8 cellular contexts compared by ENCODE assay signal in the genomic region with DNA sequence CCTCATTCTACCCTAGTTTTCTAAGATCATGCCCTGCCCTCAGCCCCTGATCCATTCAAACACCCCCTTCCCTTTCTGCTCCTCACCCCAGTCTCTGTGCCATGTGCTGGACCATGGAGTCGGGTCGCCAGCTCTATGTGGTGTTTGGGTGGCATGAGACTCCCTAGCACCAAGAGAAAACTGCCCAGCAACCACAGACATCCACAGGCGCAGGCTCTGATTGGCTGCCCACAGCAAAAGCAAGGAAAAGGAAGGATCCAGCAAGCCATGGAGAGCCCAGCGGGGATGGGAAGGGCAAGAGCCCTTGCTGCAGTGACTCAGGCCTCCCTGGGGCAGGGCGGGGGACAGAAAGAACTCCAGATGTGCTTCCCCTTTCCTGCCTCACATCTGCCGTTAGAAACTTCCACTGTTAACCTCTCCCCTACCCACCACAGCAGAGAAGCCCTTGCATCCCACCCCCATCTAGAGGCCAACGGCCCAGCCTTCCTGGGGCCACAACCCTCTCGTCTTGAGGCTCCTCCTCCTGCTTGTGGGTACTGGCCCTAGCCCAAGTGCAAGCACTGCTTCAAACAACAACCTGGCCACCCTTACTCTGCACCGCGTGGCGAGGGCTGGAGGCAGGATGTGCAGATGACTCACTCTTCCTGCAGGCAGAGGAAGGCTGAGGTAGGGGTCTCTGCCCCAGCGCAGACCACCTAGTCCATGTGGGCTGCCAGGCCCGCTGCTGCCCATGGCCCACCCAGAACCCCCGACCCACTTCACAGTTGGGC. TPM values are rescaled to one million over a fixed set of nuclear protein-coding genes. Genes with fewer than 3 reads are reported as not detected.
DNase-seq lines count a peak whose midpoint lies in the region; ATAC-seq, FAIRE-seq and TF ChIP-seq lines count a peak whose summit lies in the region.

No MANE protein-coding gene starts in this region.

- H3K9me3 ChIP-seq in lower lobe of right lung, result no peaks in the 10 kb centered on the region

- peak; percentile 91 for FAIRE-seq in G401.6 (lab: Jason Lieb, UNC)

- intact Hi-C loops in dorsolateral prefrontal cortex (cut with DNase I), result loop anchor here in 1 of 2 donors (5.0 kb wide), 1 partner anchor 59 kb away; no protein-coding TSS in a partner anchor
- intact Hi-C loops in lower lobe of right lung (cut with DNase I), result no loop called here

- peaks cover 89% of the 10 kb centered on the region for H3K4me1 ChIP-seq in lower lobe of right lung

- peak; percentile 51 for DNase-seq in NCI-H446 treated with DMSO at 0.1 percent for 48 hours (lab: John Stamatoyannopoulos, UW)
- peak; percentile 55 to 59 for DNase-seq in activated CD4-positive, alpha-beta T cell treated with anti-CD3 and anti-CD28 coated beads, Interleukin-2, amount 50 U/mL, for 4 hours
- peak in 9 of 10 donors; percentile 62 to 87 (median 80) for DNase-seq in dorsolateral prefrontal cortex
- peak; percentile 94 for DNase-seq in lower lobe of right lung
- DNase-seq in stimulated activated CD8-positive, alpha-beta memory T cell treated with anti-CD3 and anti-CD28 coated beads, Interleukin-4, amount 100 ng/mL, for 1 hour (ENCODE audit: low read depth in 2 of 2, low spot score in 1 of 2), result peak; percentile 52 to 71
- DNase-seq in NCI-H1092 treated with DMSO at 0.1 percent for 48 hours (lab: John Stamatoyannopoulos, UW), result no peak

- H3K27ac ChIP-seq in dorsolateral prefrontal cortex (peak overlapping the region in 54 of 59 donors; percentile 1 to 86 (median 69)), lower lobe of right lung (peak overlapping the region; percentile 93)

- TF ChIP-seq CTCF in dorsolateral prefrontal cortex (IDR thresholded peaks at IDR 0.05 in 54 of 56, conservative IDR thresholded peaks at IDR 0.05 in 2 of 56; ENCODE audit: low read depth in 1 of 56, partially characterized antibody in 56 of 56) (no peak), lower lobe of right lung (IDR thresholded peaks at IDR 0.05) (no peak)

- peak overlapping the region in 14 of 59 donors; percentile 2 to 33 (median 12) for H3K4me3 ChIP-seq in dorsolateral prefrontal cortex
- peak overlapping the region; percentile 37 for H3K4me3 ChIP-seq in lower lobe of right lung

- peak; percentile 30 for ATAC-seq in HG02610 (IDR thresholded peaks at IDR 0.05; ENCODE audit: unreplicated experiment)
- ATAC-seq in lower lobe of right lung, result peak; percentile 73 to 74

- no peaks in the 10 kb centered on the region for H3K27me3 ChIP-seq in dorsolateral prefrontal cortex
- H3K27me3 ChIP-seq in lower lobe of right lung (ENCODE audit: low read depth), result no peaks in the 10 kb centered on the region

- peaks cover 22% of the 10 kb centered on the region for H3K36me3 ChIP-seq in lower lobe of right lung

RNA-seq across cellular contexts. Expression of a gene that starts 9.7 kb away (rescaled TPM):
- total RNA-seq in dorsolateral prefrontal cortex (100 to 1,000 TPM in 106 of 120 experiments, 10 to 100 TPM in 14; 61.5 to 470 (median 154) TPM), lower lobe of right lung (809 TPM)

RNA-seq across cellular contexts. Expression of a gene that starts 17.4 kb away (rescaled TPM):
- 100 to 1,000 TPM; 260 to 479 (median 336) TPM for total RNA-seq in dorsolateral prefrontal cortex
- 899 TPM for total RNA-seq in lower lobe of right lung

RNA-seq across cellular contexts. Expression of a gene that starts 35.0 kb away (rescaled TPM):
- total RNA-seq in dorsolateral prefrontal cortex, result 10 to 100 TPM; 11.6 to 30.9 (median 19.4) TPM
- total RNA-seq in lower lobe of right lung, result 15.8 TPM

RNA-seq across cellular contexts. Expression of a gene that starts 45.4 kb away (rescaled TPM):
- total RNA-seq in dorsolateral prefrontal cortex (10 to 100 TPM; 39.4 to 85.0 (median 58.9) TPM), lower lobe of right lung (68.4 TPM)

RNA-seq across cellular contexts. Expression of a gene that starts 56.3 kb away (rescaled TPM):
- total RNA-seq in dorsolateral prefrontal cortex, result 10 to 100 TPM; 19.0 to 72.1 (median 37.3) TPM
- total RNA-seq in lower lobe of right lung, result 69.3 TPM
